10 cellular contexts compared by ENCODE assay signal in the genomic region with DNA sequence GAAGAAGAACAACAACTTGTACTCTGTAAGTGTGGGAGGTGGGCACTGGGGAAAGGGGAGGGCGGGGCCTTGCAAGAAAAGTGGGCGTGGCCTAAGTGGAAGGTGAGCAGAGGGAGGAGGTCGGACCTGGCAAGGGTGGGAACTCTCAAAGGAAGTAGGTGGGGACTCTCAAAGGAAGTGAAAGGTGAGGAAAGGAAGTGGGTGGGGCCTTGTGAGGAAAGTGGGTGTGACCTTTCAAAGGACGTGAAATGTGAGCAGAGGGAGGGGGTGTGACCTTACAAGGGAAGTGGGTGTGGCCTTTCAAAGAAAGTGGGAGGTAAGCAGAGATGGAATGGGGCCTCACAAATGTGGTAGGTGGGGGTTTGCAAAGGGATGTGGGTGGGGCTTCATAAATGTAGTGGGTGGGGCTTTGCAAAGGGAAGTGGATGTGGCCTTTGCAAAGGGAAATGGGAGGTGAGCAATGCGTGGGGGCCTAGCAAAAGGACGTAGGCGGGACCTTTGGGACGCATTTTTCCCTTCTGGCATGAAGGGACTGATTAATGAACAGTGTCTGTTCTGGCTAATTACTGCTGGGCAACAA. TPM values are rescaled to one million over a fixed set of nuclear protein-coding genes. Genes with fewer than 3 reads are reported as not detected.
DNase-seq lines count a peak whose midpoint lies in the region; ATAC-seq and TF ChIP-seq lines count a peak whose summit lies in the region.
"Had no signal": no experiment of that assay in that cellular context is flagged by ENCODE, and none has a peak within 500 bp of the region (broad histone marks: within the 10 kb centered on the region; RNA-seq: fewer than 3 reads in every experiment).

No MANE protein-coding gene starts in this region.

- H3K36me3 ChIP-seq in OCI-LY3 (replicated peaks; ENCODE audit: low read depth, low read length) (no peaks in the 10 kb centered on the region), lower lobe of right lung (no peaks in the 10 kb centered on the region)

- TF ChIP-seq CTCF in OCI-LY3 (IDR thresholded peaks at IDR 0.05; ENCODE audit: low read depth, low read length), result no peak
- TF ChIP-seq CTCF in lower lobe of right lung (IDR thresholded peaks at IDR 0.05), result no peak

- peaks cover 7% of the 10 kb centered on the region; the same call in 1 of the 2 replicates for H3K4me1 ChIP-seq in OCI-LY3 (ENCODE audit: low read length)
- H3K4me1 ChIP-seq in lower lobe of right lung, result no peaks in the 10 kb centered on the region

- no peaks in the 10 kb centered on the region for H3K27me3 ChIP-seq in OCI-LY3 (ENCODE audit: low read depth, low read length)
- no peaks in the 10 kb centered on the region for H3K27me3 ChIP-seq in lower lobe of right lung (ENCODE audit: low read depth)

- peak; percentile 69 to 83 for ATAC-seq in lower lobe of right lung
- no peak for ATAC-seq in GM21786 (IDR thresholded peaks at IDR 0.05; ENCODE audit: unreplicated experiment)

- H3K4me2 ChIP-seq in OCI-LY3 (ENCODE audit: low read length), result peak overlapping the region; percentile 44

- H3K4me3 ChIP-seq in OCI-LY3 (ENCODE audit: low read length) (peak overlapping the region; percentile 45; the same call in 1 of the 2 replicates), lower lobe of right lung (no peak overlapping the region)

- peak; percentile 2 to 6 for DNase-seq in NCI-H2081 (lab: John Stamatoyannopoulos, UW)
- DNase-seq in NCI-H2081 treated with DMSO at 0.1 percent for 48 hours (lab: John Stamatoyannopoulos, UW), result no peak
- DNase-seq in activated T-helper 1 cell treated with Interleukin-2 at 50 U/mL for 16 hours (ENCODE audit: low read depth), result peak; percentile 16
- DNase-seq in lower lobe of right lung, result peak; percentile 68
- no peak for DNase-seq in NCI-H187 (lab: John Stamatoyannopoulos, UW)
- no peak for DNase-seq in D341Med (ENCODE audit: low spot score)

- H4K20me1 ChIP-seq in OCI-LY3 (ENCODE audit: insufficient read depth, low read length), result no peaks in the 10 kb centered on the region

- H3K9me3 ChIP-seq in OCI-LY3 (ENCODE audit: insufficient read depth, low read length) (0 out of 2 replicates have a peak, but pooled peaks cover 3% of the 10 kb centered on the region), lower lobe of right lung (no peaks in the 10 kb centered on the region)

- H3K27ac ChIP-seq in OCI-LY3 (ENCODE audit: low read length) (no peak overlapping the region), lower lobe of right lung (no peak overlapping the region)
- H3K27ac ChIP-seq: VCaP had no signal

- intact Hi-C loops in lower lobe of right lung (cut with DNase I), result loop anchor here (10.0 kb wide), 1 partner anchor 133 kb away; no protein-coding TSS in a partner anchor

- peak overlapping the region; percentile 18; the same call in 1 of the 2 replicates for H2AFZ ChIP-seq in OCI-LY3 (ENCODE audit: low read depth, low read length)

- H3K79me2 ChIP-seq in OCI-LY3 (ENCODE audit: low read length), result no peaks in the 10 kb centered on the region

- no peak overlapping the region for H3K9ac ChIP-seq in OCI-LY3 (ENCODE audit: low read length)

RNA-seq across cellular contexts. Expression of a gene that starts 25.9 kb away (rescaled TPM):
- total RNA-seq in lower lobe of right lung, result 0.30 TPM
- total RNA-seq: kidney epithelial cell had no signal

RNA-seq across cellular contexts. Expression of a gene that starts 51.1 kb away (rescaled TPM):
- total RNA-seq in lower lobe of right lung, result 20.9 TPM

Comparison
In these comparisons a context has a peak if more than half of its experiments do, and no peak if none do; other contexts are left out.
1. DNase-seq: peak in NCI-H2081 (2 of 2), activated T-helper 1 cell treated with Interleukin-2 at 50 U/mL for 16 hours (single experiment) and lower lobe of right lung (single experiment); none in NCI-H2081 treated with DMSO at 0.1 percent for 48 hours (single experiment), NCI-H187 (0 of 2) and D341Med (single experiment).